ENCODE assay signal across 8 cellular contexts in genomic region chr11:64854534-64855502, GRCh38.
DNase-seq lines count a peak whose midpoint lies in the region; ATAC-seq and FAIRE-seq lines count a peak whose summit lies in the region.

No MANE protein-coding gene starts in this region.

- H3K27me3 ChIP-seq in rectal smooth muscle tissue (ENCODE audit: control insufficient read depth, insufficient read depth, low read length), result no peaks in the 10 kb centered on the region

- H3K36me3 ChIP-seq in rectal smooth muscle tissue (ENCODE audit: control insufficient read depth, insufficient read depth, low read length), result peaks cover 26% of the 10 kb centered on the region

- H3K27me3 Mint-ChIP-seq in activated naive CD4-positive, alpha-beta T cell treated with anti-CD3 and anti-CD28 coated beads, Interleukin-2, amount 10 ng/mL, durations not matched to agents 7 days and 5 days, result no peaks in the 10 kb centered on the region

- H3K4me3 Mint-ChIP-seq in activated naive CD4-positive, alpha-beta T cell treated with anti-CD3 and anti-CD28 coated beads, Interleukin-2, amount 10 ng/mL, durations not matched to agents 7 days and 5 days, result no peak overlapping the region

- no peak for FAIRE-seq in GM19239 (lab: Jason Lieb, UNC)

- DNase-seq in CD1c-positive myeloid dendritic cell (ENCODE audit: extremely low spot score) (peak; percentile 76), LoVo (ENCODE audit: low spot score) (peak; percentile 95), glomerular visceral epithelial cell (ENCODE audit: extremely low spot score) (peak; percentile 96), GM19239 (ENCODE audit: insufficient read length, low spot score) (no peak), cortex of kidney (lab: John Stamatoyannopoulos, UW) (no peak)
- DNase-seq in activated naive CD4-positive, alpha-beta T cell treated with anti-CD3 and anti-CD28 coated beads, Interleukin-2, amount 10 ng/mL, durations not matched to agents 7 days and 5 days, result no peak

- peaks cover 96% of the 10 kb centered on the region for H3K4me1 Mint-ChIP-seq in activated naive CD4-positive, alpha-beta T cell treated with anti-CD3 and anti-CD28 coated beads, Interleukin-2, amount 10 ng/mL, durations not matched to agents 7 days and 5 days

- no peak overlapping the region for H3K9ac ChIP-seq in rectal smooth muscle tissue (ENCODE audit: low read length)

- peak overlapping the region; percentile 12 for H3K4me3 ChIP-seq in rectal smooth muscle tissue (ENCODE audit: low read length)

- ATAC-seq in GM21423 (IDR thresholded peaks at IDR 0.05; ENCODE audit: unreplicated experiment), result no peak

- peak overlapping the region; percentile 64 for H3K27ac ChIP-seq in rectal smooth muscle tissue (ENCODE audit: low read depth, low read length)

- no peaks in the 10 kb centered on the region for H3K9me3 Mint-ChIP-seq in activated naive CD4-positive, alpha-beta T cell treated with anti-CD3 and anti-CD28 coated beads, Interleukin-2, amount 10 ng/mL, durations not matched to agents 7 days and 5 days

- H3K36me3 Mint-ChIP-seq in activated naive CD4-positive, alpha-beta T cell treated with anti-CD3 and anti-CD28 coated beads, Interleukin-2, amount 10 ng/mL, durations not matched to agents 7 days and 5 days, result peaks cover 66% of the 10 kb centered on the region

- H3K4me1 ChIP-seq in rectal smooth muscle tissue (ENCODE audit: control insufficient read depth, insufficient read depth, low read length), result peaks cover 25% of the 10 kb centered on the region

- CTCF ChIA-PET in activated naive CD4-positive, alpha-beta T cell treated with anti-CD3 and anti-CD28 coated beads, Interleukin-2, amount 10 ng/mL, durations not matched to agents 7 days and 5 days (lab: Charles Lee), result interaction anchor here (16.4 kb wide), 1 partner anchor 32 kb away, joined by 592 read pairs; the partner anchor contains the start of gene EHD1

- peak overlapping the region; percentile 88 for H3K27ac Mint-ChIP-seq in activated naive CD4-positive, alpha-beta T cell treated with anti-CD3 and anti-CD28 coated beads, Interleukin-2, amount 10 ng/mL, durations not matched to agents 7 days and 5 days

Comparison
In these comparisons a context has a peak if more than half of its experiments do, and no peak if none do; other contexts are left out.
1. DNase-seq: peak in CD1c-positive myeloid dendritic cell (single experiment), LoVo (single experiment) and glomerular visceral epithelial cell (single experiment); none in activated naive CD4-positive, alpha-beta T cell treated with anti-CD3 and anti-CD28 coated beads, Interleukin-2, amount 10 ng/mL, durations not matched to agents 7 days and 5 days (single experiment), GM19239 (single experiment) and cortex of kidney (single experiment).